ENCODE assay signal across 8 cellular contexts in the genomic region with DNA sequence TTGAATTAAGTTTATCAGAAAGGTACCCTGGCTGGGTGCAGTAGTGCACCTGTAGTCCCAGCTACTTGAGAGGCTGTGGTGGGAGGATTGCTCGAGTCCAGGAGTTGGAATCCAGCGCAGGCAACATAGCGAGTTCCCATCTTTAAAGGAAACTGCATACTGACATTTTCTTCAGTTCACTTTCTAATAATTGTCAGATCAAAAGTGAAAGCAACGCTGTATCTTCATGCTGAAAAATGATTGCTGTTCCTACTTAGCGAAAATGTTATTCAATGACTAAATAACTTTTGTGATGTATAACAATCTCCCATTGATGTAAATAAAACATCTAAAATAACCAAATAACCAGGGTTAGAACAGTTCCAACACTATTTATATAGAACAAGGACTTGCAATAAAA. TPM values are rescaled to one million over a fixed set of nuclear protein-coding genes. Genes with fewer than 3 reads are reported as not detected.
A peak's percentile ranks its signal among the peaks of the same experiment; 100 is the strongest.
DNase-seq lines count a peak whose midpoint lies in the region; FAIRE-seq and TF ChIP-seq lines count a peak whose summit lies in the region.

No MANE protein-coding gene starts in this region.

- peak overlapping the region; percentile 94 for H3K27ac ChIP-seq in CD4-positive, alpha-beta memory T cell (ENCODE audit: low read depth, low read length)
- no peak overlapping the region for H3K27ac ChIP-seq in ectodermal cell (ENCODE audit: insufficient read depth, low read depth, low read length, poor library complexity, severe bottlenecking)

- FAIRE-seq in GM12892 (lab: Jason Lieb, UNC): no peak

- H3K36me3 Mint-ChIP-seq in CD4-positive, alpha-beta memory T cell: peaks cover 0 to 22% of the 10 kb centered on the region in 2 donors

- peaks cover 30 to 63% (median 44%) of the 10 kb centered on the region in 4 donors for H3K4me1 Mint-ChIP-seq in CD4-positive, alpha-beta memory T cell

- POLR2A ChIA-PET in CD4-positive, alpha-beta memory T cell (lab: Charles Lee; ENCODE audit: partially characterized antibody): interaction anchor here (1.8 to 4.4 kb wide), 2 partner anchors 11 to 31 kb away, joined by 9 to 82 read pairs; partner anchors contain the start of genes NUP43 and PCMT1

- H3K36me3 ChIP-seq in CD4-positive, alpha-beta memory T cell (ENCODE audit: insufficient read depth, low read length): no peaks in the 10 kb centered on the region
- H3K36me3 ChIP-seq in ectodermal cell (ENCODE audit: control insufficient read depth, insufficient read depth, low read length) (no peaks in the 10 kb centered on the region), neuron (ENCODE audit: insufficient read depth, low read length) (peaks cover 6% of the 10 kb centered on the region), H7 (replicated peaks; ENCODE audit: control insufficient read depth, insufficient read depth, low read length) (no peaks in the 10 kb centered on the region)

- no peaks in the 10 kb centered on the region for H3K9me3 ChIP-seq in CD4-positive, alpha-beta memory T cell (ENCODE audit: control insufficient read depth in 1 of 2, low read length in 2 of 2)
- H3K9me3 ChIP-seq in ectodermal cell (ENCODE audit: control insufficient read depth, low read length) (no peaks in the 10 kb centered on the region), neuron (ENCODE audit: low read length) (no peaks in the 10 kb centered on the region)

- no peaks in the 10 kb centered on the region for H3K27me3 ChIP-seq in CD4-positive, alpha-beta memory T cell (ENCODE audit: insufficient read depth, low read length)
- H3K27me3 ChIP-seq in ectodermal cell (ENCODE audit: control insufficient read depth, insufficient read depth, low read length, poor library complexity, severe bottlenecking): no peaks in the 10 kb centered on the region
- no peaks in the 10 kb centered on the region for H3K27me3 ChIP-seq in neuron (ENCODE audit: insufficient read depth, low read length)
- no peaks in the 10 kb centered on the region for H3K27me3 ChIP-seq in H7 (ENCODE audit: control insufficient read depth, insufficient read depth, low read length)

- no peak overlapping the region for H2AFZ ChIP-seq in neuron (ENCODE audit: low read depth, low read length)

- H3K9me3 Mint-ChIP-seq in CD4-positive, alpha-beta memory T cell: no peaks in the 10 kb centered on the region

- no peak for DNase-seq in CD4-positive, alpha-beta memory T cell
- peak; percentile 37 for DNase-seq in NAMALWA (ENCODE audit: low spot score)
- DNase-seq in occipital lobe (lab: John Stamatoyannopoulos, UW): no peak
- DNase-seq in H7: no peak
- DNase-seq in GM12892 (ENCODE audit: insufficient read length): no peak
- DNase-seq in HCEC 1CT: no peak

- H3K4me3 ChIP-seq in CD4-positive, alpha-beta memory T cell (ENCODE audit: low read length in 2 of 2): peak overlapping the region in 1 of 2 donors; percentile 82
- H3K4me3 ChIP-seq in ectodermal cell (ENCODE audit: insufficient read depth, low read depth, low read length): peak overlapping the region; percentile 96
- peak overlapping the region; percentile 90 for H3K4me3 ChIP-seq in neuron (ENCODE audit: low read length)
- no peak overlapping the region for H3K4me3 ChIP-seq in H7 (ENCODE audit: insufficient read depth, low read depth, low read length)

- TF ChIP-seq POLR2A in GM12892 (IDR thresholded peaks at IDR 0.05; ENCODE audit: low read depth, low read length): no peak

- 82 to 95% methylated on average over 4 of the region's 5 CpGs for WGBS in ectodermal cell, 2 experiments

- peak overlapping the region; percentile 89 to 98 (median 94) for H3K4me3 Mint-ChIP-seq in CD4-positive, alpha-beta memory T cell

- peaks cover 55% of the 10 kb centered on the region for H3K4me1 ChIP-seq in CD4-positive, alpha-beta memory T cell (ENCODE audit: insufficient read depth, low read length)
- H3K4me1 ChIP-seq in ectodermal cell (ENCODE audit: control insufficient read depth, insufficient read depth, low read length): peaks cover 10% of the 10 kb centered on the region
- H3K4me1 ChIP-seq in neuron (ENCODE audit: insufficient read depth, low read length): peaks cover 17% of the 10 kb centered on the region

- no peaks in the 10 kb centered on the region for H3K27me3 Mint-ChIP-seq in CD4-positive, alpha-beta memory T cell

- intact Hi-C loops in CD4-positive, alpha-beta memory T cell (cut with micrococcal nuclease): no loop called here

- H3K27ac Mint-ChIP-seq in CD4-positive, alpha-beta memory T cell: peak overlapping the region; percentile 82 to 97 (median 94)

- CTCF ChIA-PET in CD4-positive, alpha-beta memory T cell (lab: Charles Lee; ENCODE audit: partially characterized antibody): no interaction called here

RNA-seq across cellular contexts. Expression of gene LATS1, which starts 1.7 kb away (rescaled TPM):
- total RNA-seq in CD4-positive, alpha-beta memory T cell: 10 to 100 TPM; 47.4 to 51.8 TPM
- 10 to 100 TPM in 1 of 2 donors, 1 to 10 TPM in 1; 5.8 to 16.4 TPM for polyA plus RNA-seq in CD4-positive, alpha-beta memory T cell
- 20.6 TPM for polyA plus RNA-seq in ectodermal cell (2013, experiment 1 of 4)
- 22.0 TPM for polyA plus RNA-seq in ectodermal cell (2013, experiment 2 of 4)
- polyA plus RNA-seq in ectodermal cell (2013, experiment 3 of 4): 19.4 TPM
- polyA plus RNA-seq in ectodermal cell (2013, experiment 4 of 4): 20.7 TPM
- 29.5 TPM for total RNA-seq in occipital lobe
- total RNA-seq in H7 (2014; rRNA removed; shearing (Covaris generic)): 13.5 and 15.2 TPM in 2 replicates
- 10.3 TPM for polyA plus RNA-seq in GM12892 (2012; ENCODE audit: missing spikeins)

RNA-seq across cellular contexts. Expression of gene NUP43, which starts 30.1 kb away (rescaled TPM):
- 10 to 100 TPM; 56.0 to 58.3 TPM for total RNA-seq in CD4-positive, alpha-beta memory T cell
- 1 to 10 TPM; 1.9 to 7.3 TPM for polyA plus RNA-seq in CD4-positive, alpha-beta memory T cell
- polyA plus RNA-seq in ectodermal cell (2013, experiment 1 of 4): 50.9 TPM
- polyA plus RNA-seq in ectodermal cell (2013, experiment 2 of 4): 57.4 TPM
- polyA plus RNA-seq in ectodermal cell (2013, experiment 3 of 4): 37.2 TPM
- polyA plus RNA-seq in ectodermal cell (2013, experiment 4 of 4): 39.6 TPM
- 23.9 TPM for total RNA-seq in occipital lobe
- total RNA-seq in H7 (2014; rRNA removed; shearing (Covaris generic)): 64.0 and 70.1 TPM in 2 replicates
- polyA plus RNA-seq in GM12892 (2012; ENCODE audit: missing spikeins): 24.8 TPM

RNA-seq across cellular contexts. Expression of gene PCMT1, which starts 33.4 kb away (rescaled TPM):
- total RNA-seq in CD4-positive, alpha-beta memory T cell: 10 to 100 TPM; 50.8 to 55.8 TPM
- 100 to 1,000 TPM; 145 to 196 TPM for polyA plus RNA-seq in CD4-positive, alpha-beta memory T cell
- polyA plus RNA-seq in ectodermal cell (2013, experiment 1 of 4): 91.9 TPM
- 91.0 TPM for polyA plus RNA-seq in ectodermal cell (2013, experiment 2 of 4)
- polyA plus RNA-seq in ectodermal cell (2013, experiment 3 of 4): 89.8 TPM
- polyA plus RNA-seq in ectodermal cell (2013, experiment 4 of 4): 97.9 TPM
- 173 TPM for total RNA-seq in occipital lobe
- 104 and 118 TPM in 2 replicates for total RNA-seq in H7 (2014; rRNA removed; shearing (Covaris generic))
- polyA plus RNA-seq in GM12892 (2012; ENCODE audit: missing spikeins): 61.4 TPM
